ENCODE assay signal across 12 cellular contexts in the genomic region with DNA sequence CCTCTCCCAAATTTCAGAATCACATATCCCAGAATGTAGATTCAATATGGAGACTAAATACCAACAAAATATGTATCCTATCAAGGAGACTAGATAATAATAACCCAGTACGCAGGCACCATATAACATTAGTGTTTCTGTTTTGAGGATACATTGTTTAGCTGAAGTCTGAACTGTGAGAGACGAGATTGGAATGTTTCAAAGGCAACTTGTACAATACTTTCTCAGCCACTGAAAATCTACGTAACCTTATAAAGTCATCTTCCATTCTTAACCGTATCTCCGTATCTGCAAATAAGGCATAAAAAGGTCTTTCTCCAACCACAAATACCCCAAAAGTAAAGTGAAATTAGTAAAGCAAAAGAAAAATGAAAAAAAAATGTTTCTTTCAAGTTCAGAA.
"Had no signal": no experiment of that assay in that cellular context is flagged by ENCODE, and none has a peak within 500 bp of the region (broad histone marks: within the 10 kb centered on the region; RNA-seq: fewer than 3 reads in every experiment).

No MANE protein-coding gene starts in this region.

- DNase-seq: activated CD4-positive, alpha-beta T cell treated with anti-CD3 and anti-CD28 coated beads, Interleukin-2, amount 50 U/mL, for 48 hours; activated gamma-delta T cell; adrenal gland; caudate nucleus; natural killer cell; pancreas; sigmoid colon; spleen; stimulated activated CD4-positive, alpha-beta T cell treated with anti-CD3 and anti-CD28 coated beads, Interleukin-4, amount 100 ng/mL, for 4 hours; WERI-Rb-1 had no signal

- H3K27ac ChIP-seq: adrenal gland, pancreas, spleen, WERI-Rb-1 had no signal

- ATAC-seq: natural killer cell; pancreas; stimulated activated memory B cell treated with anti-CD40 and anti-IgM and Interleukin-4, amounts not matched to agents 10 μg/mL and 1 μg/mL and 100 μg/mL, for 72 hours had no signal

- H3K4me1 ChIP-seq: adrenal gland, pancreas, sigmoid colon had no signal

- H3K4me3 ChIP-seq: adrenal gland, lung, pancreas, sigmoid colon, spleen had no signal

- H3K27me3 ChIP-seq: adrenal gland, pancreas, sigmoid colon had no signal

- H3K36me3 ChIP-seq: adrenal gland, pancreas, sigmoid colon, spleen, WERI-Rb-1 had no signal

- H3K9me3 ChIP-seq: adrenal gland, pancreas, sigmoid colon, spleen had no signal
